In genomic region chr1:154220970-154221814, GRCh38 we compare ENCODE assay signal across 9 cellular contexts. TPM values are rescaled to one million over a fixed set of nuclear protein-coding genes. Genes with fewer than 3 reads are reported as not detected.
DNase-seq lines count a peak whose midpoint lies in the region; ATAC-seq, FAIRE-seq and TF ChIP-seq lines count a peak whose summit lies in the region.
"Had no signal": no experiment of that assay in that cellular context is flagged by ENCODE, and none has a peak within 500 bp of the region (broad histone marks: within the 10 kb centered on the region; RNA-seq: fewer than 3 reads in every experiment).

No MANE protein-coding gene starts in this region.

- peak in 1 of 2 experiments; percentile 53; a peak in 2 of 4 replicates for TF ChIP-seq POLR2A in HepG2 (IDR thresholded peaks at IDR 0.05; ENCODE audit: insufficient read depth in 1 of 2, low read depth in 2 of 2, low read length in 2 of 2)

- WGBS in HepG2 (ENCODE audit: low lambda C conversion rate), result under 1% methylated on average over 32 of the region's 59 CpGs

- TF ChIP-seq EP300 in HepG2 (IDR thresholded peaks at IDR 0.05; ENCODE audit: low read depth in 2 of 2, low read length in 2 of 2) (no peak), HepG2 (CRISPR knock-in tag; IDR thresholded peaks at IDR 0.05; ENCODE audit: borderline replicate concordance) (no peak)

- peaks cover 76% of the 10 kb centered on the region for H3K4me1 ChIP-seq in HepG2 (ENCODE audit: insufficient read depth, low read length)

- peak overlapping the region; percentile 97 for H3K4me3 ChIP-seq in LNCaP clone FGC (ENCODE audit: low read depth, low read length)
- H3K4me3 ChIP-seq in HepG2 (replicated peaks in 1 of 3; ENCODE audit: insufficient read depth in 1 of 3, low read depth in 2 of 3, low read length in 3 of 3), result peak overlapping the region; percentile 76 to 96 (median 89)

- TF ChIP-seq CTCF in LNCaP clone FGC (IDR thresholded peaks at IDR 0.05; ENCODE audit: control insufficient read depth, extremely low read depth, insufficient read depth) (no peak), HepG2 (CRISPR knock-in tag; IDR thresholded peaks at IDR 0.05) (no peak)

- DNase-seq in COR-L47 (lab: John Stamatoyannopoulos, UW), result peak; percentile 19
- no peak for DNase-seq in LNCaP clone FGC (ENCODE audit: low read depth)
- DNase-seq in activated CD4-positive, alpha-beta T cell treated with anti-CD3 and anti-CD28 coated beads for 36 hours, result peak; percentile 82
- no peak for DNase-seq in HepG2 (ENCODE audit: low spot score)
- peak; percentile 71 for DNase-seq in stimulated activated CD4-positive, alpha-beta T cell treated with anti-CD3 and anti-CD28 coated beads, Interleukin-4, amount 100 ng/mL, for 24 hours

- POLR2A ChIA-PET in activated CD4-positive, alpha-beta T cell treated with anti-CD3 and anti-CD28 coated beads for 36 hours (lab: Charles Lee), result interaction anchor here (0.6 to 1.1 kb wide), 7 partner anchors 14 to 973 kb away, joined by 3 to 4 read pairs (median 3); partner anchors contain the start of genes CHTOP and RPS27
- POLR2A ChIA-PET in HepG2 (lab: Yijun Ruan, JAX), result interaction anchor here (0.8 to 3.0 kb wide), 14 partner anchors 9 to 297 kb away, joined by 3 to 29 read pairs (median 4); partner anchors contain the start of genes HAX1, JTB, RPS27 and TPM3

- in situ Hi-C loops in HepG2 (cut with HindIII; ENCODE audit: extremely low pct_ligation_motif_present, low pct_unique_long_range_greater_than_20kb), result no loop called here

- TF ChIP-seq RAD21 in HepG2 (CRISPR knock-in tag; IDR thresholded peaks at IDR 0.05), result no peak

- no peaks in the 10 kb centered on the region; a peak in 1 of 5 replicates for H3K27me3 ChIP-seq in HepG2 (ENCODE audit: control insufficient read depth in 1 of 2, insufficient read depth in 2 of 2, low read length in 2 of 2)

- H3K36me3 Mint-ChIP-seq in activated CD4-positive, alpha-beta T cell treated with anti-CD3 and anti-CD28 coated beads for 36 hours (ENCODE audit: low read depth), result peaks cover 81% of the 10 kb centered on the region

- peaks cover 73% of the 10 kb centered on the region for H3K4me1 Mint-ChIP-seq in activated CD4-positive, alpha-beta T cell treated with anti-CD3 and anti-CD28 coated beads for 36 hours

- H3K9ac ChIP-seq in HepG2 (ENCODE audit: insufficient read depth, low read depth, low read length), result peak overlapping the region; percentile 85

- CTCF ChIA-PET in activated CD4-positive, alpha-beta T cell treated with anti-CD3 and anti-CD28 coated beads for 36 hours (lab: Charles Lee), result interaction anchor here (0.6 to 1.2 kb wide), 2 partner anchors 51 to 854 kb away, joined by 3 to 6 read pairs; no protein-coding TSS in a partner anchor
- CTCF ChIA-PET in HepG2 (lab: Yijun Ruan, JAX; ENCODE audit: low intra/inter-chr PET ratio, low total read pairs), result no interaction called here

- no peaks in the 10 kb centered on the region for H3K27me3 Mint-ChIP-seq in activated CD4-positive, alpha-beta T cell treated with anti-CD3 and anti-CD28 coated beads for 36 hours

- peak; percentile 19 for ATAC-seq in GM21381 (IDR thresholded peaks at IDR 0.05; ENCODE audit: unreplicated experiment)
- peak; percentile 31 for ATAC-seq in activated CD4-positive, alpha-beta T cell treated with anti-CD3 and anti-CD28 coated beads for 36 hours
- peak; percentile 43 for ATAC-seq in HepG2
- ATAC-seq in HG03469 (IDR thresholded peaks at IDR 0.05; ENCODE audit: unreplicated experiment), result no peak

- no TSS peak for BruUV-seq in HepG2 (replicated peaks; lab: Mats Ljungman, UMichigan)

- peak overlapping the region; percentile 76 for H3K4me2 ChIP-seq in HepG2 (ENCODE audit: low read depth, low read length)

- peak overlapping the region; percentile 91 for H3K27ac ChIP-seq in cingulate gyrus (ENCODE audit: low read depth, low read length)
- peak overlapping the region; percentile 80 for H3K27ac ChIP-seq in HepG2 (ENCODE audit: extremely low read length, insufficient read depth, low read length)

- no peaks in the 10 kb centered on the region for H3K9me3 ChIP-seq in HepG2 (ENCODE audit: low read length)

- H2AFZ ChIP-seq in HepG2 (ENCODE audit: low read length), result no peak overlapping the region

- FAIRE-seq in HepG2 (lab: Jason Lieb, UNC), result no peak

- peaks cover 5% of the 10 kb centered on the region for H3K9me3 Mint-ChIP-seq in activated CD4-positive, alpha-beta T cell treated with anti-CD3 and anti-CD28 coated beads for 36 hours (ENCODE audit: low read depth)

- H3K79me2 ChIP-seq in HepG2 (ENCODE audit: insufficient read depth, low read length), result peaks cover 86% of the 10 kb centered on the region

- H4K20me1 ChIP-seq in HepG2 (ENCODE audit: insufficient read depth, low read length), result peaks cover 28% of the 10 kb centered on the region

- peak overlapping the region; percentile 99 for H3K4me3 Mint-ChIP-seq in activated CD4-positive, alpha-beta T cell treated with anti-CD3 and anti-CD28 coated beads for 36 hours

- intact Hi-C loops in activated CD4-positive, alpha-beta T cell treated with anti-CD3 and anti-CD28 coated beads for 36 hours (cut with DNase I, micrococcal nuclease), result loop anchor here (1.0 to 5.0 kb wide), 18 partner anchors 15 to 916 kb away; partner anchors contain the start of genes CFAP141 (in 2 of the 2), HAX1 (in 2 of the 2), ADAR (in 1 of the 2) and ATP8B2 (in 1 of the 2)
- intact Hi-C loops in HepG2 (cut with micrococcal nuclease; ENCODE audit: unreplicated experiment), result loop anchor here (2.0 kb wide), 1 partner anchor 16 kb away; no protein-coding TSS in a partner anchor

- H3K27ac Mint-ChIP-seq in activated CD4-positive, alpha-beta T cell treated with anti-CD3 and anti-CD28 coated beads for 36 hours, result peak overlapping the region; percentile 100

- H3K36me3 ChIP-seq in HepG2 (replicated peaks in 1 of 2; ENCODE audit: control insufficient read depth in 1 of 2, insufficient read depth in 2 of 2, low read length in 2 of 2), result peaks cover 8 to 32% of the 10 kb centered on the region in 2 experiments

RNA-seq across cellular contexts. Expression of gene UBAP2L, which starts 0.4 kb away (rescaled TPM):
- 100 to 1,000 TPM; 205 to 255 TPM for total RNA-seq in activated CD4-positive, alpha-beta T cell treated with anti-CD3 and anti-CD28 coated beads for 36 hours
- 74.2 and 75.9 TPM in 2 replicates for total RNA-seq in HepG2 (2016; rRNA removed; fragmentation: Illumina TruSeq; extraction: Trizol)
- total RNA-seq in HepG2 (2016; cell fraction: cytosol; rRNA removed; fragmentation: Illumina TruSeq; extraction: Trizol; ENCODE audit: low read depth), result 32.2 and 32.3 TPM in 2 replicates
- 62.4 and 77.2 TPM in 2 replicates for total RNA-seq in HepG2 (2016; cell fraction: insoluble cytoplasmic fraction; rRNA removed; fragmentation: Illumina TruSeq; extraction: Trizol)
- 48.4 and 51.5 TPM in 2 replicates for total RNA-seq in HepG2 (2016; cell fraction: membrane; rRNA removed; fragmentation: Illumina TruSeq; extraction: Trizol)
- total RNA-seq in HepG2 (2016; cell fraction: nucleus; rRNA removed; fragmentation: Illumina TruSeq; extraction: Trizol), result 90.2 and 98.9 TPM in 2 replicates
- polyA plus RNA-seq in HepG2 (2011; rRNA removed), result 140 and 159 TPM in 2 replicates
- polyA plus RNA-seq in HepG2 (2011; cell fraction: cytosol; rRNA removed), result 59.5 and 64.7 TPM in 2 replicates
- 243 and 295 TPM in 2 replicates for polyA plus RNA-seq in HepG2 (2011; cell fraction: nucleus; rRNA removed)
- 73.3 and 82.5 TPM in 2 replicates for polyA plus RNA-seq in HepG2 (2012)
- polyA plus RNA-seq in HepG2 (2016; cell fraction: cytosol; fragmentation: Illumina TruSeq; extraction: Trizol; ENCODE audit: low read depth), result 27.7 and 30.6 TPM in 2 replicates
- 83.4 and 108 TPM in 2 replicates for polyA plus RNA-seq in HepG2 (2016; cell fraction: insoluble cytoplasmic fraction; fragmentation: Illumina TruSeq; extraction: Trizol; ENCODE audit: low read depth)
- 43.4 and 53.2 TPM in 2 replicates for polyA plus RNA-seq in HepG2 (2016; cell fraction: membrane; fragmentation: Illumina TruSeq; extraction: Trizol; ENCODE audit: low read depth)
- polyA plus RNA-seq in HepG2 (2016; cell fraction: nucleus; fragmentation: Illumina TruSeq; extraction: Trizol; ENCODE audit: insufficient read depth, low read depth), result 205 and 223 TPM in 2 replicates
- polyA minus RNA-seq in HepG2 (2011; rRNA and poly(A)+ RNA removed; ENCODE audit: low replicate concordance), result 231 and 359 TPM in 2 replicates
- 29.0 and 31.7 TPM in 2 replicates for polyA minus RNA-seq in HepG2 (2011; cell fraction: cytosol; rRNA and poly(A)+ RNA removed)
- 310 and 330 TPM in 2 replicates for polyA minus RNA-seq in HepG2 (2011; cell fraction: nucleus; rRNA and poly(A)+ RNA removed)

RNA-seq across cellular contexts. Expression of gene CFAP141, which starts 15.1 kb away (rescaled TPM):
- total RNA-seq in activated CD4-positive, alpha-beta T cell treated with anti-CD3 and anti-CD28 coated beads for 36 hours, result not detected
- total RNA-seq in HepG2 (2016; rRNA removed; fragmentation: Illumina TruSeq; extraction: Trizol), result not detected in 2 replicates
- total RNA-seq in HepG2 (2016; cell fraction: cytosol; rRNA removed; fragmentation: Illumina TruSeq; extraction: Trizol; ENCODE audit: low read depth), result not detected in 2 replicates
- total RNA-seq in HepG2 (2016; cell fraction: insoluble cytoplasmic fraction; rRNA removed; fragmentation: Illumina TruSeq; extraction: Trizol), result not detected in 2 replicates
- not detected in 2 replicates for total RNA-seq in HepG2 (2016; cell fraction: membrane; rRNA removed; fragmentation: Illumina TruSeq; extraction: Trizol)
- total RNA-seq in HepG2 (2016; cell fraction: nucleus; rRNA removed; fragmentation: Illumina TruSeq; extraction: Trizol), result not detected in 2 replicates
- not detected in 2 replicates for polyA plus RNA-seq in HepG2 (2011; rRNA removed)
- not detected in 2 replicates for polyA plus RNA-seq in HepG2 (2011; cell fraction: cytosol; rRNA removed)
- polyA plus RNA-seq in HepG2 (2011; cell fraction: nucleus; rRNA removed), result not detected in 2 replicates
- not detected in 2 replicates for polyA plus RNA-seq in HepG2 (2012)
- polyA plus RNA-seq in HepG2 (2016; cell fraction: cytosol; fragmentation: Illumina TruSeq; extraction: Trizol; ENCODE audit: low read depth), result not detected in 2 replicates
- polyA plus RNA-seq in HepG2 (2016; cell fraction: insoluble cytoplasmic fraction; fragmentation: Illumina TruSeq; extraction: Trizol; ENCODE audit: low read depth), result not detected in 2 replicates
- not detected in 2 replicates for polyA plus RNA-seq in HepG2 (2016; cell fraction: membrane; fragmentation: Illumina TruSeq; extraction: Trizol; ENCODE audit: low read depth)
- not detected in 2 replicates for polyA plus RNA-seq in HepG2 (2016; cell fraction: nucleus; fragmentation: Illumina TruSeq; extraction: Trizol; ENCODE audit: insufficient read depth, low read depth)
- polyA minus RNA-seq in HepG2 (2011; rRNA and poly(A)+ RNA removed; ENCODE audit: low replicate concordance), result not detected in 2 replicates
- polyA minus RNA-seq in HepG2 (2011; cell fraction: cytosol; rRNA and poly(A)+ RNA removed), result not detected in 2 replicates
- polyA minus RNA-seq in HepG2 (2011; cell fraction: nucleus; rRNA and poly(A)+ RNA removed), result not detected in 2 replicates
- total RNA-seq: renal cortical epithelial cell had no signal

RNA-seq across cellular contexts. Expression of gene TPM3, which starts 29.3 kb away (rescaled TPM):
- 100 to 1,000 TPM; 682 to 842 TPM for total RNA-seq in activated CD4-positive, alpha-beta T cell treated with anti-CD3 and anti-CD28 coated beads for 36 hours
- total RNA-seq in HepG2 (2016; rRNA removed; fragmentation: Illumina TruSeq; extraction: Trizol), result 307 and 481 TPM in 2 replicates
- total RNA-seq in HepG2 (2016; cell fraction: cytosol; rRNA removed; fragmentation: Illumina TruSeq; extraction: Trizol; ENCODE audit: low read depth), result 53.8 and 55.7 TPM in 2 replicates
- total RNA-seq in HepG2 (2016; cell fraction: insoluble cytoplasmic fraction; rRNA removed; fragmentation: Illumina TruSeq; extraction: Trizol), result 323 and 475 TPM in 2 replicates
- total RNA-seq in HepG2 (2016; cell fraction: membrane; rRNA removed; fragmentation: Illumina TruSeq; extraction: Trizol), result 138 and 148 TPM in 2 replicates
- 108 and 115 TPM in 2 replicates for total RNA-seq in HepG2 (2016; cell fraction: nucleus; rRNA removed; fragmentation: Illumina TruSeq; extraction: Trizol)
- polyA plus RNA-seq in HepG2 (2011; rRNA removed), result 131 and 160 TPM in 2 replicates
- 118 and 149 TPM in 2 replicates for polyA plus RNA-seq in HepG2 (2011; cell fraction: cytosol; rRNA removed)
- 45.9 and 62.4 TPM in 2 replicates for polyA plus RNA-seq in HepG2 (2011; cell fraction: nucleus; rRNA removed)
- polyA plus RNA-seq in HepG2 (2012), result 153 and 194 TPM in 2 replicates
- polyA plus RNA-seq in HepG2 (2016; cell fraction: cytosol; fragmentation: Illumina TruSeq; extraction: Trizol; ENCODE audit: low read depth), result 89.5 and 101 TPM in 2 replicates
- 611 and 615 TPM in 2 replicates for polyA plus RNA-seq in HepG2 (2016; cell fraction: insoluble cytoplasmic fraction; fragmentation: Illumina TruSeq; extraction: Trizol; ENCODE audit: low read depth)
- 145 TPM in 2 replicates for polyA plus RNA-seq in HepG2 (2016; cell fraction: membrane; fragmentation: Illumina TruSeq; extraction: Trizol; ENCODE audit: low read depth)
- polyA plus RNA-seq in HepG2 (2016; cell fraction: nucleus; fragmentation: Illumina TruSeq; extraction: Trizol; ENCODE audit: insufficient read depth, low read depth), result 192 and 200 TPM in 2 replicates
- polyA minus RNA-seq in HepG2 (2011; rRNA and poly(A)+ RNA removed; ENCODE audit: low replicate concordance), result 66.0 and 182 TPM in 2 replicates
- polyA minus RNA-seq in HepG2 (2011; cell fraction: cytosol; rRNA and poly(A)+ RNA removed), result 56.6 and 67.6 TPM in 2 replicates
- 52.8 and 54.2 TPM in 2 replicates for polyA minus RNA-seq in HepG2 (2011; cell fraction: nucleus; rRNA and poly(A)+ RNA removed)

RNA-seq across cellular contexts. Expression of gene HAX1, which starts 51.2 kb away (rescaled TPM):
- total RNA-seq in activated CD4-positive, alpha-beta T cell treated with anti-CD3 and anti-CD28 coated beads for 36 hours, result 100 to 1,000 TPM; 177 to 225 TPM
- 89.2 and 104 TPM in 2 replicates for total RNA-seq in HepG2 (2016; rRNA removed; fragmentation: Illumina TruSeq; extraction: Trizol)
- 42.6 and 45.4 TPM in 2 replicates for total RNA-seq in HepG2 (2016; cell fraction: cytosol; rRNA removed; fragmentation: Illumina TruSeq; extraction: Trizol; ENCODE audit: low read depth)
- total RNA-seq in HepG2 (2016; cell fraction: insoluble cytoplasmic fraction; rRNA removed; fragmentation: Illumina TruSeq; extraction: Trizol), result 96.4 and 107 TPM in 2 replicates
- total RNA-seq in HepG2 (2016; cell fraction: membrane; rRNA removed; fragmentation: Illumina TruSeq; extraction: Trizol), result 89.9 and 90.2 TPM in 2 replicates
- 50.1 and 56.3 TPM in 2 replicates for total RNA-seq in HepG2 (2016; cell fraction: nucleus; rRNA removed; fragmentation: Illumina TruSeq; extraction: Trizol)
- polyA plus RNA-seq in HepG2 (2011; rRNA removed), result 120 and 128 TPM in 2 replicates
- 106 TPM in 2 replicates for polyA plus RNA-seq in HepG2 (2011; cell fraction: cytosol; rRNA removed)
- polyA plus RNA-seq in HepG2 (2011; cell fraction: nucleus; rRNA removed), result 70.0 and 84.2 TPM in 2 replicates
- polyA plus RNA-seq in HepG2 (2012), result 64.9 and 90.6 TPM in 2 replicates
- polyA plus RNA-seq in HepG2 (2016; cell fraction: cytosol; fragmentation: Illumina TruSeq; extraction: Trizol; ENCODE audit: low read depth), result 44.0 and 44.7 TPM in 2 replicates
- 101 and 113 TPM in 2 replicates for polyA plus RNA-seq in HepG2 (2016; cell fraction: insoluble cytoplasmic fraction; fragmentation: Illumina TruSeq; extraction: Trizol; ENCODE audit: low read depth)
- polyA plus RNA-seq in HepG2 (2016; cell fraction: membrane; fragmentation: Illumina TruSeq; extraction: Trizol; ENCODE audit: low read depth), result 76.6 and 79.0 TPM in 2 replicates
- 86.4 and 97.4 TPM in 2 replicates for polyA plus RNA-seq in HepG2 (2016; cell fraction: nucleus; fragmentation: Illumina TruSeq; extraction: Trizol; ENCODE audit: insufficient read depth, low read depth)
- 75.0 and 215 TPM in 2 replicates for polyA minus RNA-seq in HepG2 (2011; rRNA and poly(A)+ RNA removed; ENCODE audit: low replicate concordance)
- polyA minus RNA-seq in HepG2 (2011; cell fraction: cytosol; rRNA and poly(A)+ RNA removed), result 29.9 and 30.5 TPM in 2 replicates
- polyA minus RNA-seq in HepG2 (2011; cell fraction: nucleus; rRNA and poly(A)+ RNA removed), result 16.0 and 25.0 TPM in 2 replicates

Comparison
In these comparisons a context has a peak if more than half of its experiments do, and no peak if none do; other contexts are left out.
1. DNase-seq: peak in COR-L47 (single experiment), activated CD4-positive, alpha-beta T cell treated with anti-CD3 and anti-CD28 coated beads for 36 hours (single experiment) and stimulated activated CD4-positive, alpha-beta T cell treated with anti-CD3 and anti-CD28 coated beads, Interleukin-4, amount 100 ng/mL, for 24 hours (single experiment); none in LNCaP clone FGC (single experiment) and HepG2 (single experiment).